In the genomic region with DNA sequence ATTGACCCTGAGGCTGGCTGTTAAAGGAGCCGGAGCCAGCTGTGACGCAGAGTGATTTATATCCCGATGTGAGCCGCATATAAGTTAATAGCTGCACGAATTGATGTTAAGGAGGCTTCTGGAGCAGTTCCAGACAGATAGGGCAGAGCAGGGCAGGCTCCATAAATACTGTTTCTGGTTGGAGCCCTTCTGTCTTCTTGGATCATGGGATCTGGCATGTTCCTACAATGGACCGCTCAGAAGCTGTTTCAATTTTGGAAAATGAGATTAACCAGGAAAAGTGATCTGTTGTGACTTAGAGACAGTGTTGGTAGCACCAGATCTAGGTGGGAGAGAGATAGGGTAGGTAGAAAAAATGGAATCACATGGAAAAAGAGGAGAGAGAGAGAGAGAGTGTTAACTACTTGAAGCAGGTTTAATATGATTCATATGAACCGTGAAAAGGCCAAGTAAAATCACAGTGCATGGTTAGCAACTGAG, we compare ENCODE assay signal across 15 cellular contexts. TPM values are rescaled to one million over a fixed set of nuclear protein-coding genes. Genes with fewer than 3 reads are reported as not detected.
DNase-seq lines count a peak whose midpoint lies in the region; TF ChIP-seq lines count a peak whose summit lies in the region.
"Had no signal": no experiment of that assay in that cellular context is flagged by ENCODE, and none has a peak within 500 bp of the region (broad histone marks: within the 10 kb centered on the region; RNA-seq: fewer than 3 reads in every experiment).

No MANE protein-coding gene starts in this region.

- H3K4me3 ChIP-seq in mammary epithelial cell (replicated peaks in 1 of 3; ENCODE audit: insufficient read depth in 1 of 3, low read depth in 2 of 3, low read length in 3 of 3) (no peak overlapping the region), right atrium auricular region (no peak overlapping the region), vagina (peak overlapping the region in 1 of 2 donors; percentile 15)
- H3K4me3 ChIP-seq: dorsolateral prefrontal cortex, lower lobe of right lung had no signal

- no peaks in the 10 kb centered on the region for H3K9me3 Mint-ChIP-seq in MCF 10A (ENCODE audit: unreplicated experiment)
- H3K9me3 Mint-ChIP-seq: WTC11 had no signal

- H3K4me1 ChIP-seq in mammary epithelial cell (ENCODE audit: insufficient read depth, low read length) (peaks cover 2% of the 10 kb centered on the region), right atrium auricular region (peaks cover 0 to 38% of the 10 kb centered on the region in 2 donors), vagina (peaks cover 41% of the 10 kb centered on the region)

- H3K27me3 ChIP-seq in mammary epithelial cell (ENCODE audit: insufficient read depth, low read length) = no peaks in the 10 kb centered on the region
- no peaks in the 10 kb centered on the region for H3K27me3 ChIP-seq in right atrium auricular region
- H3K27me3 ChIP-seq in vagina = no peaks in the 10 kb centered on the region

- no peaks in the 10 kb centered on the region for H3K36me3 Mint-ChIP-seq in MCF 10A (ENCODE audit: insufficient read depth, unreplicated experiment)
- H3K36me3 Mint-ChIP-seq: WTC11 had no signal

- CTCF ChIA-PET in mammary epithelial cell (lab: Charles Lee; ENCODE audit: low non-redundant PET) = interaction anchor here (0.6 kb wide), 1 partner anchor 441 kb away, joined by 7 read pairs; no protein-coding TSS in a partner anchor
- CTCF ChIA-PET in MCF 10A (lab: Yijun Ruan, JAX) = interaction anchor here (0.5 to 6.4 kb wide), 16 partner anchors 18 to 1510 kb away, joined by 3 to 62 read pairs (median 3); no protein-coding TSS in a partner anchor

- no peaks in the 10 kb centered on the region for H3K27me3 Mint-ChIP-seq in MCF 10A (ENCODE audit: insufficient read depth, unreplicated experiment)

- H3K9me3 ChIP-seq in mammary epithelial cell (replicated peaks; ENCODE audit: insufficient read depth, low read length) (no peaks in the 10 kb centered on the region), right atrium auricular region (no peaks in the 10 kb centered on the region), vagina (no peaks in the 10 kb centered on the region)
- H3K9me3 ChIP-seq: lower lobe of right lung had no signal

- H3K9ac ChIP-seq in mammary epithelial cell (ENCODE audit: insufficient read depth, low read length) = no peak overlapping the region

- in situ Hi-C loops in mammary epithelial cell (cut with MboI; ENCODE audit: low sequenced_read_pairs in 2 of 2) = loop anchor here in 1 of 2 donors (10.0 kb wide), 1 partner anchor 815 kb away; no protein-coding TSS in a partner anchor

- H3K4me3 Mint-ChIP-seq in MCF 10A (ENCODE audit: unreplicated experiment) = no peak overlapping the region
- H3K4me3 Mint-ChIP-seq: WTC11 had no signal

- TF ChIP-seq CTCF in mammary epithelial cell (conservative IDR thresholded peaks at IDR 0.05 in 1 of 2, IDR thresholded peaks at IDR 0.05 in 1 of 2; ENCODE audit: extremely low read depth in 1 of 2, insufficient read depth in 1 of 2, low read depth in 1 of 2, low read length in 2 of 2) = no peak
- no peak for TF ChIP-seq CTCF in MCF 10A (IDR thresholded peaks at IDR 0.05; ENCODE audit: unreplicated experiment)
- TF ChIP-seq CTCF in right atrium auricular region (IDR thresholded peaks at IDR 0.05) = no peak
- no peak for TF ChIP-seq CTCF in vagina (IDR thresholded peaks at IDR 0.05)

- no peak overlapping the region for H3K4me2 ChIP-seq in mammary epithelial cell (ENCODE audit: insufficient read depth, low read depth, low read length)

- no peaks in the 10 kb centered on the region for H4K20me1 ChIP-seq in mammary epithelial cell (ENCODE audit: insufficient read depth, low read length)

- H2AFZ ChIP-seq in mammary epithelial cell (ENCODE audit: low read depth, low read length) = peak overlapping the region; percentile 30

- no peak for TF ChIP-seq POLR2A in vagina (IDR thresholded peaks at IDR 0.05)

- POLR2A ChIA-PET in MCF 10A (lab: Yijun Ruan, JAX) = interaction anchor here (0.6 to 1.1 kb wide), 3 partner anchors 336 to 814 kb away, joined by 3 to 4 read pairs (median 3); no protein-coding TSS in a partner anchor

- H3K4me1 Mint-ChIP-seq in MCF 10A (ENCODE audit: insufficient read depth, unreplicated experiment) = peaks cover 15% of the 10 kb centered on the region

- no peak for DNase-seq in mammary epithelial cell
- no peak for DNase-seq in MCF 10A (ENCODE audit: unreplicated experiment)
- peak; percentile 67 for DNase-seq in NCI-H82 (lab: John Stamatoyannopoulos, UW)
- no peak for DNase-seq in right atrium auricular region (ENCODE audit: low spot score)
- DNase-seq in vagina (ENCODE audit: extremely low spot score in 2 of 2) = no peak
- DNase-seq in ureter (ENCODE audit: low spot score) = no peak
- no peak for DNase-seq in kidney glomerular epithelial cell (lab: John Stamatoyannopoulos, UW)
- no peak for DNase-seq in NCI-H1048 (lab: John Stamatoyannopoulos, UW)
- DNase-seq: dorsolateral prefrontal cortex; head of caudate nucleus; lower lobe of right lung; NCI-H226; SIG-M5; stimulated activated CD4-positive, alpha-beta T cell treated with anti-CD3 and anti-CD28 coated beads, Interleukin-4, amount 100 ng/mL, for 1 hour had no signal

- 36% methylated on average over 7 of the region's 7 CpGs for WGBS in mammary epithelial cell (ENCODE audit: low coverage, missing lambda C conversion rate)

- BruUV-seq in mammary epithelial cell (replicated peaks; lab: Mats Ljungman, UMichigan) = no TSS peak
- BruUV-seq in MCF 10A (replicated peaks; lab: Mats Ljungman, UMichigan) = no TSS peak

- H3K79me2 ChIP-seq in mammary epithelial cell (ENCODE audit: insufficient read depth, low read length) = no peaks in the 10 kb centered on the region

- intact Hi-C loops in mammary epithelial cell (cut with micrococcal nuclease) = no loop called here
- intact Hi-C loops in MCF 10A (cut with micrococcal nuclease) = no loop called here
- intact Hi-C loops in vagina (cut with DNase I) = no loop called here

- H3K36me3 ChIP-seq in mammary epithelial cell (ENCODE audit: insufficient read depth, low read length) (no peaks in the 10 kb centered on the region), right atrium auricular region (no peaks in the 10 kb centered on the region), vagina (no peaks in the 10 kb centered on the region)
- H3K36me3 ChIP-seq: lower lobe of right lung had no signal

- dilution Hi-C loops in mammary epithelial cell (cut with HindIII; ENCODE audit: low sequenced_read_pairs) = loop anchor here (10.0 kb wide), 1 partner anchor 805 kb away; no protein-coding TSS in a partner anchor

- no peak overlapping the region for H3K27ac ChIP-seq in mammary epithelial cell (ENCODE audit: insufficient read depth, low read depth, low read length)
- H3K27ac ChIP-seq in right atrium auricular region = peak overlapping the region; percentile 0 to 55
- H3K27ac ChIP-seq in vagina = peak overlapping the region; percentile 71
- H3K27ac ChIP-seq: dorsolateral prefrontal cortex, lower lobe of right lung had no signal

- H3K27ac Mint-ChIP-seq in MCF 10A (ENCODE audit: low read depth, unreplicated experiment) = no peak overlapping the region
- H3K27ac Mint-ChIP-seq: WTC11 had no signal

RNA-seq across cellular contexts. Expression of gene IGFBP5, which starts 4.8 kb away (rescaled TPM):
- 100 to 1,000 TPM in 1 of 2 donors, under 1 TPM in 1; 0.07 to 266 TPM for total RNA-seq in mammary epithelial cell
- 0.11 TPM for polyA plus RNA-seq in mammary epithelial cell
- polyA minus RNA-seq in mammary epithelial cell = not detected
- total RNA-seq in MCF 10A (2022) = not detected in 2 replicates
- 100 to 1,000 TPM; 169 to 554 TPM for total RNA-seq in right atrium auricular region
- 1,041 TPM for total RNA-seq in vagina
- total RNA-seq in ureter = 697 TPM
